16 cellular contexts compared by ENCODE assay signal in the genomic region with DNA sequence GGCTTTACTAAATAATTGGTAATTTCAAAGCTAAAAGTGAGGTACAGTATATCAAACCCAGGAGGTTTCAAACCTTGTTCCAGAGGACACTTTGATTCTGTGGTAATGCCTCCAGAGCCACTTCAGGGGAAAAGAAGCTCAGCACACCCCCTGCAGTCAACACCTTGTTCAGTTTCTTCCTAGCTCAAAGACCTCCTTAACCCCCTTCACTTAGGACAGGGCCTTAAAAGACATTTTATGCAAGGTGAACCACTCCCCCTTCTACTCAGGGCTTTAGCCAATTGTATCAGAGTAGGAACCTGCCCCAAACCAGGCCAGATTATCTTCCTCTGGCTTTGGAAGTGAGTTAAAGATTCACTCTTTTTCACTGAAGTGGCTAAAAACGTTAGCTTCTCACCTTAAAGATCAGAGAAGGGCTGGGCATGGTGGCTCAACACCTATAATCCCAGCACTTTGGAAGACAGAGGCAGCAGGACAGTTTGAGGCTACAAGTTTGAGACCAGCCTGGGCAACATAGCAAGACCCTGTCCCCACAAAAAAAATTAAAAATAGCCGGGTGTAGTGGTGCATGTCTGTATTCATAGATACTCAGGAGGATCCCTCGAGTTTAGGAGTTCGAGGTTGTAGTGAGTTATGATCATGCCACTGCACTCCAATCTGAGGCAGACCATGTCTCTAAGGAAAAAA. TPM values are rescaled to one million over a fixed set of nuclear protein-coding genes. Genes with fewer than 3 reads are reported as not detected.
DNase-seq lines count a peak whose midpoint lies in the region; ATAC-seq, FAIRE-seq and TF ChIP-seq lines count a peak whose summit lies in the region.
"Had no signal": no experiment of that assay in that cellular context is flagged by ENCODE, and none has a peak within 500 bp of the region (broad histone marks: within the 10 kb centered on the region; RNA-seq: fewer than 3 reads in every experiment).

No MANE protein-coding gene starts in this region.

- no peaks in the 10 kb centered on the region for H3K27me3 ChIP-seq in CD8-positive, alpha-beta memory T cell (ENCODE audit: insufficient read depth, low read length, poor library complexity, severe bottlenecking)
- H3K27me3 ChIP-seq in H9 (ENCODE audit: insufficient read depth, low read length) (no peaks in the 10 kb centered on the region), astrocyte (ENCODE audit: insufficient read depth, low read length) (no peaks in the 10 kb centered on the region), MG63 (no peaks in the 10 kb centered on the region)
- H3K27me3 ChIP-seq: cardiac muscle cell had no signal

- no peak overlapping the region for H3K18ac ChIP-seq in H9 (ENCODE audit: insufficient read length, low read depth, low read length)

- H2BK15ac ChIP-seq in H9 (ENCODE audit: low read depth, low read length): no peak overlapping the region

- H2BK20ac ChIP-seq in H9 (ENCODE audit: low read depth, low read length, poor library complexity, severe bottlenecking): no peak overlapping the region

- no peak overlapping the region for H3K4ac ChIP-seq in H9 (ENCODE audit: low read depth, low read length)

- no peak overlapping the region for H3K14ac ChIP-seq in H9 (ENCODE audit: insufficient read depth, low read length)

- H3T11ph ChIP-seq in H9 (ENCODE audit: low read length): no peak overlapping the region

- H3K4me1 ChIP-seq in CD8-positive, alpha-beta memory T cell (ENCODE audit: insufficient read depth, low read length): peaks cover 54% of the 10 kb centered on the region
- no peaks in the 10 kb centered on the region for H3K4me1 ChIP-seq in H9 (ENCODE audit: insufficient read depth, low read length)
- H3K4me1 ChIP-seq in astrocyte (ENCODE audit: insufficient read depth, low read length): peaks cover 8% of the 10 kb centered on the region

- peak overlapping the region; percentile 33 to 83 (median 54) for H3K4me3 Mint-ChIP-seq in CD8-positive, alpha-beta memory T cell
- H3K4me3 Mint-ChIP-seq in H9 (no peak overlapping the region), astrocyte (ENCODE audit: unreplicated experiment) (no peak overlapping the region), mesothelial cell of epicardium (no peak overlapping the region)

- no peak overlapping the region for H2BK12ac ChIP-seq in H9 (ENCODE audit: insufficient read length, low read depth, low read length)

- H3K79me1 ChIP-seq in H9 (ENCODE audit: insufficient read depth, low read depth, low read length, poor library complexity, severe bottlenecking): peaks cover 5% of the 10 kb centered on the region

- H3K36me3 ChIP-seq in CD8-positive, alpha-beta memory T cell (ENCODE audit: insufficient read depth, low read length): no peaks in the 10 kb centered on the region
- H3K36me3 ChIP-seq in astrocyte (ENCODE audit: insufficient read depth, low read length): no peaks in the 10 kb centered on the region
- H3K36me3 ChIP-seq in MG63: no peaks in the 10 kb centered on the region
- H3K36me3 ChIP-seq: cardiac muscle cell had no signal

- H3K9me3 Mint-ChIP-seq in CD8-positive, alpha-beta memory T cell: no peaks in the 10 kb centered on the region
- H3K9me3 Mint-ChIP-seq in H9: no peaks in the 10 kb centered on the region
- no peaks in the 10 kb centered on the region for H3K9me3 Mint-ChIP-seq in astrocyte (ENCODE audit: unreplicated experiment)
- no peaks in the 10 kb centered on the region for H3K9me3 Mint-ChIP-seq in mesothelial cell of epicardium
- H3K9me3 Mint-ChIP-seq: T-helper 1 cell treated with Interleukin-12 subunit alpha and Interleukin-12 subunit beta and Interleukin-4 antibody, amounts not matched to agents 30 μg/mL and 1 μg/mL, for 36 hours had no signal

- H2BK5ac ChIP-seq in H9 (ENCODE audit: insufficient read length, low read length): no peak overlapping the region

- H3K79me2 ChIP-seq in H9 (ENCODE audit: insufficient read depth, low read length): peaks cover 4% of the 10 kb centered on the region; the same call in 1 of the 2 replicates
- peaks cover 79% of the 10 kb centered on the region for H3K79me2 ChIP-seq in astrocyte (ENCODE audit: insufficient read depth, low read length)

- H2AFZ ChIP-seq in H9 (ENCODE audit: low read length): no peak overlapping the region
- no peak overlapping the region for H2AFZ ChIP-seq in astrocyte (ENCODE audit: low read depth, low read length)

- H2BK120ac ChIP-seq in H9 (ENCODE audit: low read depth, low read length, poor library complexity, severe bottlenecking): no peak overlapping the region

- TF ChIP-seq CTCF in H9 (conservative IDR thresholded peaks at IDR 0.05) (peak; percentile 15; the same call in 1 of the 3 replicates), astrocyte (IDR thresholded peaks at IDR 0.05; ENCODE audit: insufficient read depth, low read depth, low read length) (no peak), mesothelial cell of epicardium (IDR thresholded peaks at IDR 0.05; ENCODE audit: unreplicated experiment) (no peak)

- H4K91ac ChIP-seq in H9 (ENCODE audit: insufficient read length, low read depth, low read length): no peak overlapping the region

- peaks cover 0 to 36% (median 3%) of the 10 kb centered on the region in 3 donors for H3K36me3 Mint-ChIP-seq in CD8-positive, alpha-beta memory T cell
- no peaks in the 10 kb centered on the region for H3K36me3 Mint-ChIP-seq in H9 (ENCODE audit: insufficient read depth in 1 of 3, low read depth in 3 of 3)
- peaks cover 3% of the 10 kb centered on the region for H3K36me3 Mint-ChIP-seq in astrocyte (ENCODE audit: low read depth, unreplicated experiment)
- no peaks in the 10 kb centered on the region for H3K36me3 Mint-ChIP-seq in mesothelial cell of epicardium

- H3K4me1 Mint-ChIP-seq in CD8-positive, alpha-beta memory T cell: peaks cover 46 to 68% (median 56%) of the 10 kb centered on the region in 3 donors
- H3K4me1 Mint-ChIP-seq in H9 (peaks cover 18 to 19% of the 10 kb centered on the region in 2 experiments), astrocyte (ENCODE audit: low read depth, unreplicated experiment) (peaks cover 15% of the 10 kb centered on the region), mesothelial cell of epicardium (peaks cover 29% of the 10 kb centered on the region)

- WGBS in H9 (ENCODE audit: extremely low coverage, insufficient read length, low lambda C conversion rate): no CpG with 5 or more reads among the region's 4 CpGs

- H3K27ac Mint-ChIP-seq in CD8-positive, alpha-beta memory T cell: peak overlapping the region in 3 of 8 donors; percentile 42 to 91 (median 52)
- H3K27ac Mint-ChIP-seq in H9 (peak overlapping the region in 1 of 3 experiments; percentile 40; a peak in 1 of 7 replicates), astrocyte (ENCODE audit: unreplicated experiment) (no peak overlapping the region), mesothelial cell of epicardium (peak overlapping the region; percentile 34)
- H3K27ac Mint-ChIP-seq: T-helper 1 cell treated with Interleukin-12 subunit alpha and Interleukin-12 subunit beta and Interleukin-4 antibody, amounts not matched to agents 30 μg/mL and 1 μg/mL, for 36 hours had no signal

- H3K9me3 ChIP-seq in CD8-positive, alpha-beta memory T cell (ENCODE audit: low read length): no peaks in the 10 kb centered on the region
- H3K9me3 ChIP-seq in H9 (ENCODE audit: control insufficient read depth, low read depth, low read length): no peaks in the 10 kb centered on the region
- H3K9me3 ChIP-seq in astrocyte (ENCODE audit: insufficient read depth, low read depth, low read length): no peaks in the 10 kb centered on the region
- H3K9me3 ChIP-seq in MG63: no peaks in the 10 kb centered on the region

- H3K23me2 ChIP-seq in H9 (ENCODE audit: insufficient read length, low read depth, low read length, poor library complexity, severe bottlenecking): no peaks in the 10 kb centered on the region

- no peaks in the 10 kb centered on the region for H3K27me3 Mint-ChIP-seq in CD8-positive, alpha-beta memory T cell
- H3K27me3 Mint-ChIP-seq in H9 (ENCODE audit: low read depth): no peaks in the 10 kb centered on the region
- H3K27me3 Mint-ChIP-seq in astrocyte (ENCODE audit: low read depth, unreplicated experiment): no peaks in the 10 kb centered on the region
- no peaks in the 10 kb centered on the region for H3K27me3 Mint-ChIP-seq in mesothelial cell of epicardium (ENCODE audit: low read depth)

- H3K9ac ChIP-seq in H9 (ENCODE audit: extremely low read depth, insufficient read length, low read length): no peak overlapping the region
- peak overlapping the region; percentile 9 for H3K9ac ChIP-seq in astrocyte (ENCODE audit: low read length)

- no peak overlapping the region for H3K56ac ChIP-seq in H9 (ENCODE audit: insufficient read length, low read depth, low read length)

- POLR2A ChIA-PET in CD8-positive, alpha-beta memory T cell (lab: Charles Lee): interaction anchor here (0.7 kb wide), 1 partner anchor 67 kb away, joined by 3 read pairs; a partner anchor contains a TSS

- no peak for DNase-seq in CD8-positive, alpha-beta memory T cell
- DNase-seq in H9 (peak; percentile 39), astrocyte (ENCODE audit: low read depth) (no peak), mesothelial cell of epicardium (ENCODE audit: low spot score in 2 of 2, unreplicated experiment in 2 of 2) (no peak), NCI-H2196 treated with DMSO at 0.1 percent for 48 hours (lab: John Stamatoyannopoulos, UW; ENCODE audit: unreplicated experiment) (no peak), kidney tubule cell (ENCODE audit: low spot score) (no peak), MG63 (no peak)
- DNase-seq: activated gamma-delta T cell, GF-D8, head of caudate nucleus, NCI-H446 treated with DMSO at 0.1 percent for 48 hours, substantia nigra had no signal

- CTCF ChIA-PET in CD8-positive, alpha-beta memory T cell (lab: Charles Lee): interaction anchor here (1.7 to 2.0 kb wide), 2 partner anchors 10 to 18 kb away, joined by 4 to 5 read pairs; no protein-coding TSS in a partner anchor

- no peak overlapping the region for H4K5ac ChIP-seq in H9 (ENCODE audit: insufficient read length, low read depth, low read length)

- no peak overlapping the region for H2AK5ac ChIP-seq in H9 (ENCODE audit: insufficient read length, low read length)

- no peak for FAIRE-seq in astrocyte (lab: Jason Lieb, UNC)

- H3K4me2 ChIP-seq in H9 (ENCODE audit: insufficient read depth, insufficient read length, low read length) (no peak overlapping the region), astrocyte (ENCODE audit: low read length) (no peak overlapping the region)

- no peak overlapping the region for H3K27ac ChIP-seq in CD8-positive, alpha-beta memory T cell (ENCODE audit: low read depth, low read length)
- no peak overlapping the region for H3K27ac ChIP-seq in H9 (ENCODE audit: insufficient read length, low read depth, low read length)
- H3K27ac ChIP-seq in astrocyte (ENCODE audit: low read depth, low read length): no peak overlapping the region
- H3K27ac ChIP-seq: C4-2B, cardiac muscle cell had no signal

- H4K20me1 ChIP-seq in H9 (ENCODE audit: control insufficient read depth, insufficient read depth, insufficient read length): no peaks in the 10 kb centered on the region
- H4K20me1 ChIP-seq in astrocyte (ENCODE audit: insufficient read depth, low read length): peaks cover 52% of the 10 kb centered on the region

- ATAC-seq in HG03196 (IDR thresholded peaks at IDR 0.05; ENCODE audit: unreplicated experiment): no peak

- no peak overlapping the region for H3K4me3 ChIP-seq in CD8-positive, alpha-beta memory T cell (ENCODE audit: low read length)
- H3K4me3 ChIP-seq in astrocyte (ENCODE audit: insufficient read depth, low read depth, low read length) (no peak overlapping the region), MG63 (no peak overlapping the region)
- H3K4me3 ChIP-seq: cardiac muscle cell had no signal

- no peak overlapping the region for H4K8ac ChIP-seq in H9 (replicated peaks; ENCODE audit: insufficient read length, low read depth, low read length)

- H3K23ac ChIP-seq in H9 (ENCODE audit: insufficient read length, low read depth, low read length): no peak overlapping the region

RNA-seq across cellular contexts. Expression of a gene that starts 3.4 kb away (rescaled TPM):
- total RNA-seq in CD8-positive, alpha-beta memory T cell: 10 to 100 TPM; 12.5 to 15.5 TPM
- 45.0 TPM for polyA plus RNA-seq in CD8-positive, alpha-beta memory T cell
- total RNA-seq in H9 (2021) (13.2 and 16.1 TPM in 2 replicates), astrocyte (6.6 and 10.6 TPM in 2 replicates), mesothelial cell of epicardium (41.8 to 52.0 TPM (median 42.0 TPM) in 3 replicates)
- total RNA-seq in MG63 (2014; rRNA removed; shearing (Covaris generic); ENCODE audit: low replicate concordance): 3.6 and 17.8 TPM in 2 replicates

Comparison
In these comparisons a context has a peak if more than half of its experiments do, and no peak if none do; other contexts are left out.
1. H3K4me3 Mint-ChIP-seq: peak in CD8-positive, alpha-beta memory T cell (7 of 7); none in H9 (0 of 2), astrocyte (single experiment) and mesothelial cell of epicardium (single experiment).